ENCODE assay signal across 2 cellular contexts in the genomic region with DNA sequence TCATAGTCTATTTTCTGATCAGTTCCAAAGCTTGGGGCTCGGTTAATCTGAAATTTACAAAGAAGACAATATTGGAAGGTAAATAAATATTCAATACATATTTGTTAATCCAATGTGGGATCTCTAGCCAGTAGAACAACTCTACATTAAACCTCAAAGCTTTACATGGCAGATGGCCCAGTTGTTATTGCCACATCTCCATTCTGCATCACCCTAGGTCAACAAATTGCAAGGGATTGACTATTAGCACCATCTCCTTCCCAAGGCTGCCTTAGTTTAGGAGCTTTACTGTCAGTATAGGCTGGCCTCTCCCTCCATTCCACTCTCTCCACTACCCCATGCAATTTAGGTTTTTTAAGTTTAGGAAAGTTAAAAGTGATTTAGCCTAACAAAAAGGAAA.
TF ChIP-seq lines count a peak whose summit lies in the region.

No MANE protein-coding gene starts in this region.

TF ChIP-seq in liver, 16 proteins besides CTCF, POLR2A, EP300 and RAD21 (continued from another document):
- peak; percentile 29 for TF ChIP-seq YY1 (IDR thresholded peaks at IDR 0.05)
- TF ChIP-seq GABPA (IDR thresholded peaks at IDR 0.05 in 1 of 2, conservative IDR thresholded peaks at IDR 0.05 in 1 of 2): no peak
- TF ChIP-seq HNF4A (conservative IDR thresholded peaks at IDR 0.05): peak in 1 of 2 donors; percentile 28
- no peak for TF ChIP-seq HNF4G (IDR thresholded peaks at IDR 0.05)
- TF ChIP-seq EGR1 (IDR thresholded peaks at IDR 0.05; ENCODE audit: low read depth in 2 of 2): no peak
- TF ChIP-seq, protein P1, sequence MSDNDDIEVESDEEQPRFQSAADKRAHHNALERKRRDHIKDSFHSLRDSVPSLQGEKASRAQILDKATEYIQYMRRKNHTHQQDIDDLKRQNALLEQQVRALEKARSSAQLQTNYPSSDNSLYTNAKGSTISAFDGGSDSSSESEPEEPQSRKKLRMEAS (IDR thresholded peaks at IDR 0.05): no peak
- TF ChIP-seq, protein P2, sequence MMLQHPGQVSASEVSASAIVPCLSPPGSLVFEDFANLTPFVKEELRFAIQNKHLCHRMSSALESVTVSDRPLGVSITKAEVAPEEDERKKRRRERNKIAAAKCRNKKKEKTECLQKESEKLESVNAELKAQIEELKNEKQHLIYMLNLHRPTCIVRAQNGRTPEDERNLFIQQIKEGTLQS (IDR thresholded peaks at IDR 0.05): no peak
- TF ChIP-seq JUND (IDR thresholded peaks at IDR 0.05): peak in 1 of 2 donors; percentile 27
- TF ChIP-seq, protein P3, sequence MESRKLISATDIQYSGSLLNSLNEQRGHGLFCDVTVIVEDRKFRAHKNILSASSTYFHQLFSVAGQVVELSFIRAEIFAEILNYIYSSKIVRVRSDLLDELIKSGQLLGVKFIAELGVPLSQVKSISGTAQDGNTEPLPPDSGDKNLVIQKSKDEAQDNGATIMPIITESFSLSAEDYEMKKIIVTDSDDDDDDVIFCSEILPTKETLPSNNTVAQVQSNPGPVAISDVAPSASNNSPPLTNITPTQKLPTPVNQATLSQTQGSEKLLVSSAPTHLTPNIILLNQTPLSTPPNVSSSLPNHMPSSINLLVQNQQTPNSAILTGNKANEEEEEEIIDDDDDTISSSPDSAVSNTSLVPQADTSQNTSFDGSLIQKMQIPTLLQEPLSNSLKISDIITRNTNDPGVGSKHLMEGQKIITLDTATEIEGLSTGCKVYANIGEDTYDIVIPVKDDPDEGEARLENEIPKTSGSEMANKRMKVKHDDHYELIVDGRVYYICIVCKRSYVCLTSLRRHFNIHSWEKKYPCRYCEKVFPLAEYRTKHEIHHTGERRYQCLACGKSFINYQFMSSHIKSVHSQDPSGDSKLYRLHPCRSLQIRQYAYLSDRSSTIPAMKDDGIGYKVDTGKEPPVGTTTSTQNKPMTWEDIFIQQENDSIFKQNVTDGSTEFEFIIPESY (IDR thresholded peaks at IDR 0.05): no peak
- no peak for TF ChIP-seq TAF1 (conservative IDR thresholded peaks at IDR 0.05)
- TF ChIP-seq NR2F2 (IDR thresholded peaks at IDR 0.05): no peak

TF ChIP-seq in HepG2, 621 proteins besides CTCF, POLR2A, EP300 and RAD21 (continued from another document):
- TF ChIP-seq, protein P4, sequence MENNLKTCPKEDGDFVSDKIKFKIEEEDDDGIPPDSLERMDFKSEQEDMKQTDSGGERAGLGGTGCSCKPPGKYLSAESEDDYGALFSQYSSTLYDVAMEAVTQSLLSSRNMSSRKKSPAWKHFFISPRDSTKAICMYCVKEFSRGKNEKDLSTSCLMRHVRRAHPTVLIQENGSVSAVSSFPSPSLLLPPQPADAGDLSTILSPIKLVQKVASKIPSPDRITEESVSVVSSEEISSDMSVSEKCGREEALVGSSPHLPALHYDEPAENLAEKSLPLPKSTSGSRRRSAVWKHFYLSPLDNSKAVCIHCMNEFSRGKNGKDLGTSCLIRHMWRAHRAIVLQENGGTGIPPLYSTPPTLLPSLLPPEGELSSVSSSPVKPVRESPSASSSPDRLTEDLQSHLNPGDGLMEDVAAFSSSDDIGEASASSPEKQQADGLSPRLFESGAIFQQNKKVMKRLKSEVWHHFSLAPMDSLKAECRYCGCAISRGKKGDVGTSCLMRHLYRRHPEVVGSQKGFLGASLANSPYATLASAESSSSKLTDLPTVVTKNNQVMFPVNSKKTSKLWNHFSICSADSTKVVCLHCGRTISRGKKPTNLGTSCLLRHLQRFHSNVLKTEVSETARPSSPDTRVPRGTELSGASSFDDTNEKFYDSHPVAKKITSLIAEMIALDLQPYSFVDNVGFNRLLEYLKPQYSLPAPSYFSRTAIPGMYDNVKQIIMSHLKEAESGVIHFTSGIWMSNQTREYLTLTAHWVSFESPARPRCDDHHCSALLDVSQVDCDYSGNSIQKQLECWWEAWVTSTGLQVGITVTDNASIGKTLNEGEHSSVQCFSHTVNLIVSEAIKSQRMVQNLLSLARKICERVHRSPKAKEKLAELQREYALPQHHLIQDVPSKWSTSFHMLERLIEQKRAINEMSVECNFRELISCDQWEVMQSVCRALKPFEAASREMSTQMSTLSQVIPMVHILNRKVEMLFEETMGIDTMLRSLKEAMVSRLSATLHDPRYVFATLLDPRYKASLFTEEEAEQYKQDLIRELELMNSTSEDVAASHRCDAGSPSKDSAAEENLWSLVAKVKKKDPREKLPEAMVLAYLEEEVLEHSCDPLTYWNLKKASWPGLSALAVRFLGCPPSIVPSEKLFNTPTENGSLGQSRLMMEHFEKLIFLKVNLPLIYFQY (CRISPR knock-in tag; IDR thresholded peaks at IDR 0.05; ENCODE audit: borderline replicate concordance): no peak
- TF ChIP-seq ZBTB1 (CRISPR knock-in tag; IDR thresholded peaks at IDR 0.05; ENCODE audit: borderline replicate concordance) (no peak), RFX3 (CRISPR knock-in tag; IDR thresholded peaks at IDR 0.05) (no peak), ZNF484 (CRISPR knock-in tag; IDR thresholded peaks at IDR 0.05; ENCODE audit: borderline replicate concordance, low read depth) (no peak), ZNF549 (CRISPR knock-in tag; IDR thresholded peaks at IDR 0.05) (no peak), BHLHE40 (IDR thresholded peaks at IDR 0.05; ENCODE audit: low read length) (no peak), ZNF251 (CRISPR knock-in tag; IDR thresholded peaks at IDR 0.05) (no peak), ZNF577 (CRISPR knock-in tag; IDR thresholded peaks at IDR 0.05; ENCODE audit: borderline replicate concordance, low read depth) (no peak), JUN (CRISPR knock-in tag; IDR thresholded peaks at IDR 0.05) (no peak), TBL1XR1 (IDR thresholded peaks at IDR 0.05; ENCODE audit: borderline replicate concordance, low read length, partially characterized antibody) (no peak), PHF8 (CRISPR knock-in tag; IDR thresholded peaks at IDR 0.05) (no peak), EHMT2 (IDR thresholded peaks at IDR 0.05; ENCODE audit: borderline replicate concordance, low read depth, low read length) (no peak)
- TF ChIP-seq, protein P5, sequence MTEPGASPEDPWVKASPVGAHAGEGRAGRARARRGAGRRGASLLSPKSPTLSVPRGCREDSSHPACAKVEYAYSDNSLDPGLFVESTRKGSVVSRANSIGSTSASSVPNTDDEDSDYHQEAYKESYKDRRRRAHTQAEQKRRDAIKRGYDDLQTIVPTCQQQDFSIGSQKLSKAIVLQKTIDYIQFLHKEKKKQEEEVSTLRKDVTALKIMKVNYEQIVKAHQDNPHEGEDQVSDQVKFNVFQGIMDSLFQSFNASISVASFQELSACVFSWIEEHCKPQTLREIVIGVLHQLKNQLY (CRISPR knock-in tag; IDR thresholded peaks at IDR 0.05): no peak
- TF ChIP-seq, protein P6, sequence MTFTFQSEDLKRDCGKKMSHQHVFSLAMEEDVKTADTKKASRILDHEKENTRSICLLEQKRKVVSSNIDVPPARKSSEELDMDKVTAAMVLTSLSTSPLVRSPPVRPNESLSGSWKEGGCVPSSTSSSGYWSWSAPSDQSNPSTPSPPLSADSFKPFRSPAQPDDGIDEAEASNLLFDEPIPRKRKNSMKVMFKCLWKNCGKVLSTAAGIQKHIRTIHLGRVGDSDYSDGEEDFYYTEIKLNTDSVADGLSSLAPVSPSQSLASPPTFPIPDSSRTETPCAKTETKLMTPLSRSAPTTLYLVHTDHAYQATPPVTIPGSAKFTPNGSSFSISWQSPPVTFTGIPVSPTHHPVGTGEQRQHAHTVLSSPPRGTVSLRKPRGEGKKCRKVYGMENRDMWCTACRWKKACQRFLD (CRISPR knock-in tag; IDR thresholded peaks at IDR 0.05; ENCODE audit: borderline replicate concordance): no peak
